In the genomic region with DNA sequence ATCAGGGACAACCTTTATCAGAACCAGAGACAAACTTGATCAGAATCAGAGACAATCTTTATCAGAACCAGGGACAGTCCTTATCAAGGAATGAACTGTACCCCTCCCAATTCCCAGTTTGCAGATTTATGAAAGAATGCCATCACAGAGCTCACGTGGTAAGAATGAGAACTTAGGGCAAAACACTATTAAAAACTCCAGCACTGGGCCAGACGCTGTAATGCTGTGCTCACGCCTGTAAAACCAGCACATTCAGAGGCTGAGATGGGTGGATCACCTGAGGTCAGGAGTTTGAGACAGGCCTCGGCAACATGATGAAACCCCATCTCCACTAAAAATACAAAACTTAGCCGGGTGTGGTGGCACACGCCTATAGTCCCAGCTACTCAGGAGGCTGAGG, we compare ENCODE assay signal across 19 cellular contexts.
"Had no signal": no experiment of that assay in that cellular context is flagged by ENCODE, and none has a peak within 500 bp of the region (broad histone marks: within the 10 kb centered on the region; RNA-seq: fewer than 3 reads in every experiment).

No MANE protein-coding gene starts in this region.

- DNase-seq: activated CD4-positive, alpha-beta T cell treated with anti-CD3 and anti-CD28 coated beads, Interleukin-2, amount 50 U/mL, for 1 hour; activated naive CD8-positive, alpha-beta T cell treated with anti-CD3 and anti-CD28 coated beads, Interleukin-2, amount 10 ng/mL, durations not matched to agents 7 days and 5 days; anterior cingulate cortex; dermis blood vessel endothelial cell; effector memory CD8-positive, alpha-beta T cell; hippocampal formation; kidney; left ventricle myocardium inferior; naive thymus-derived CD8-positive, alpha-beta T cell; nucleus accumbens; stimulated activated CD4-positive, alpha-beta T cell treated with anti-CD3 and anti-CD28 coated beads, Interleukin-4, amount 100 ng/mL, for 24 hours; stimulated activated naive CD4-positive, alpha-beta T cell; T-helper 9 cell; transverse colon had no signal

- H3K9me3 Mint-ChIP-seq: activated naive CD8-positive, alpha-beta T cell treated with anti-CD3 and anti-CD28 coated beads, Interleukin-2, amount 10 ng/mL, durations not matched to agents 7 days and 5 days; activated T-helper 1 cell treated with anti-CD3 and anti-CD28 coated beads, Interleukin-12 subunit alpha, Interleukin-12 subunit beta, Interleukin-2, Interleukin-4 antibody, amounts not matched to agents 30 ng/mL and 10 ng/mL and 1 ng/mL, durations not matched to agents 14 hours and 24 hours and 36 hours; effector memory CD8-positive, alpha-beta T cell; naive thymus-derived CD8-positive, alpha-beta T cell had no signal

- H3K27ac Mint-ChIP-seq: activated naive CD8-positive, alpha-beta T cell treated with anti-CD3 and anti-CD28 coated beads, Interleukin-2, amount 10 ng/mL, durations not matched to agents 7 days and 5 days; activated T-helper 1 cell treated with anti-CD3 and anti-CD28 coated beads, Interleukin-12 subunit alpha, Interleukin-12 subunit beta, Interleukin-2, Interleukin-4 antibody, amounts not matched to agents 30 ng/mL and 10 ng/mL and 1 ng/mL, durations not matched to agents 14 hours and 24 hours and 36 hours; effector memory CD8-positive, alpha-beta T cell; naive thymus-derived CD8-positive, alpha-beta T cell; progenitor cell of endocrine pancreas had no signal

- H3K4me3 ChIP-seq: left ventricle myocardium inferior, right atrium auricular region, skin epidermis, transverse colon had no signal

- H3K36me3 ChIP-seq: right atrium auricular region had no signal

- H3K9me3 ChIP-seq: left ventricle myocardium inferior, right atrium auricular region, transverse colon had no signal

- H3K27me3 ChIP-seq: right atrium auricular region, transverse colon had no signal

- ATAC-seq: activated CD4-positive, CD25-positive, alpha-beta regulatory T cell treated with anti-CD3 and anti-CD28 coated beads, Interleukin-2, amount 50 U/mL, for 24 hours; effector memory CD8-positive, alpha-beta T cell; naive thymus-derived CD8-positive, alpha-beta T cell had no signal

- H3K4me3 Mint-ChIP-seq: activated naive CD8-positive, alpha-beta T cell treated with anti-CD3 and anti-CD28 coated beads, Interleukin-2, amount 10 ng/mL, durations not matched to agents 7 days and 5 days; activated T-helper 1 cell treated with anti-CD3 and anti-CD28 coated beads, Interleukin-12 subunit alpha, Interleukin-12 subunit beta, Interleukin-2, Interleukin-4 antibody, amounts not matched to agents 30 ng/mL and 10 ng/mL and 1 ng/mL, durations not matched to agents 14 hours and 24 hours and 36 hours; effector memory CD8-positive, alpha-beta T cell; naive thymus-derived CD8-positive, alpha-beta T cell had no signal

- H3K27me3 Mint-ChIP-seq: activated naive CD8-positive, alpha-beta T cell treated with anti-CD3 and anti-CD28 coated beads, Interleukin-2, amount 10 ng/mL, durations not matched to agents 7 days and 5 days; effector memory CD8-positive, alpha-beta T cell; naive thymus-derived CD8-positive, alpha-beta T cell; progenitor cell of endocrine pancreas had no signal

- H3K27ac ChIP-seq: left ventricle myocardium inferior, right atrium auricular region, skin epidermis, transverse colon had no signal
